Comparison of ENCODE assay signal across 31 cellular contexts in the genomic region with DNA sequence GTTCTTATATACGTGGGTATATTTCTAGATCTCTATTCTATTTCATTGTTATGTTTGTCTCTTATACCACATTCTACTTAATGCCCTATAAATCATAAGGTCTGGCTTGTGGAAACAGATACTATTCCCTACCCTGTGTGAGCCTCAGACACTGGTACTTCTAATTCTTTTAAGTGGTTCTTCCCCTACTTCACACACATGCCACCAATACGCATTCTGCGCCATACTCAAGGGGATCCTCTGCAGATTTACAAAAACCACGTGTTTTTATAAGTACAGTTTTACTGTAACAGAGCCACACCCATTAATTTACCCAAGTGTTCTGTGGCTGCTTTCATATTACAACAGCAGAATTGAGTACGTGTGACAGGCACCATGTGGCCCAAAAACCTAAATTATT.
"Had no signal": no experiment of that assay in that cellular context is flagged by ENCODE, and none has a peak within 500 bp of the region (broad histone marks: within the 10 kb centered on the region; RNA-seq: fewer than 3 reads in every experiment).

No MANE protein-coding gene starts in this region.

- H3K27ac ChIP-seq: brain microvascular endothelial cell, coronary artery, dorsolateral prefrontal cortex, foreskin keratinocyte, gastrocnemius medialis, heart left ventricle had no signal

- DNase-seq: activated CD4-positive, alpha-beta memory T cell treated with anti-CD3 and anti-CD28 coated beads for 36 hours; activated CD4-positive, alpha-beta T cell treated with anti-CD3 and anti-CD28 coated beads for 36 hours; activated CD4-positive, alpha-beta T cell treated with anti-CD3 and anti-CD28 coated beads, Interleukin-2, amount 10 ng/mL, durations not matched to agents 24 days and 14 days; activated CD4-positive, CD25-positive, alpha-beta regulatory T cell; activated CD4-positive, CD25-positive, alpha-beta regulatory T cell treated with anti-CD3 and anti-CD28 coated beads, Interleukin-2, amount 50 U/mL, for 72 hours; activated CD8-positive, alpha-beta memory T cell treated with anti-CD3 and anti-CD28 coated beads, Interleukin-2, amount 10 ng/mL, durations not matched to agents 7 days and 5 days; activated CD8-positive, alpha-beta memory T cell treated with anti-CD3 and anti-CD28 coated beads, Interleukin-2, amount 50 U/mL, for 4 hours; activated CD8-positive, alpha-beta T cell treated with anti-CD3 and anti-CD28 coated beads, Interleukin-2, amount 10 ng/mL, durations not matched to agents 7 days and 5 days; activated gamma-delta T cell; activated naive CD4-positive, alpha-beta T cell; activated naive CD4-positive, alpha-beta T cell treated with anti-CD3 and anti-CD28 coated beads, Interleukin-2, amount 10 ng/mL, durations not matched to agents 7 days and 5 days; activated naive CD8-positive, alpha-beta T cell treated with anti-CD3 and anti-CD28 coated beads, Interleukin-2, amount 10 ng/mL, durations not matched to agents 7 days and 5 days; activated T-cell treated with anti-CD3 and anti-CD28 coated beads for 4 hours; activated T-cell treated with anti-CD3 and anti-CD28 coated beads, Interleukin-2, amount 50 U/mL, for 24 hours; activated T-cell treated with anti-CD3 and anti-CD28 coated beads, Interleukin-2, amount 50 U/mL, for 72 hours; amniotic stem cell; anterior cingulate cortex; brain microvascular endothelial cell; dorsolateral prefrontal cortex; effector memory CD4-positive, alpha-beta T cell; endodermal cell; foreskin keratinocyte; gastrocnemius medialis; glutamatergic neuron; heart left ventricle; T-helper 2 cell had no signal

- H3K27me3 ChIP-seq: brain microvascular endothelial cell, dorsolateral prefrontal cortex, foreskin keratinocyte, gastrocnemius medialis, heart left ventricle had no signal

- ATAC-seq: activated CD4-positive, alpha-beta T cell treated with anti-CD3 and anti-CD28 coated beads for 36 hours; activated CD8-positive, alpha-beta memory T cell treated with anti-CD3 and anti-CD28 coated beads, Interleukin-2, amount 10 ng/mL, durations not matched to agents 7 days and 5 days; activated CD8-positive, alpha-beta T cell treated with anti-CD3 and anti-CD28 coated beads, Interleukin-2, amount 10 ng/mL, durations not matched to agents 7 days and 5 days; activated naive CD4-positive, alpha-beta T cell treated with anti-CD3 and anti-CD28 coated beads, Interleukin-2, amount 50 U/mL, for 72 hours; activated T-cell treated with anti-CD3 and anti-CD28 coated beads, Interleukin-2, amount 50 U/mL, for 72 hours; esophagus mucosa; foreskin keratinocyte; gastrocnemius medialis; heart left ventricle had no signal

- FAIRE-seq: astrocyte, bronchial epithelial cell had no signal

- H3K36me3 ChIP-seq: brain microvascular endothelial cell, gastrocnemius medialis, heart left ventricle had no signal

- H3K4me1 ChIP-seq: foreskin keratinocyte, gastrocnemius medialis, heart left ventricle had no signal

- H3K4me3 ChIP-seq: coronary artery, dorsolateral prefrontal cortex, gastrocnemius medialis, heart left ventricle had no signal

- H3K9me3 ChIP-seq: gastrocnemius medialis, heart left ventricle had no signal
